ENCODE assay signal across 1 cellular context in genomic region chr11:20027546-20028014, GRCh38.
TF ChIP-seq lines count a peak whose summit lies in the region.

No MANE protein-coding gene starts in this region.

TF ChIP-seq in H1, 55 proteins besides CTCF, POLR2A, EP300 and RAD21:
- TF ChIP-seq KDM1A (IDR thresholded peaks at IDR 0.05; ENCODE audit: borderline replicate concordance, low read length) (no peak), RXRA (IDR thresholded peaks at IDR 0.05; ENCODE audit: insufficient read depth, low read depth, low read length) (no peak), EZH2 (IDR thresholded peaks at IDR 0.05; ENCODE audit: low read depth, low read length, severe bottlenecking) (no peak), SP2 (IDR thresholded peaks at IDR 0.05; ENCODE audit: low read length) (no peak), KDM4A (IDR thresholded peaks at IDR 0.05; ENCODE audit: low read depth, low read length, severe bottlenecking) (no peak), RFX5 (IDR thresholded peaks at IDR 0.05; ENCODE audit: borderline replicate concordance, low read depth, low read length) (no peak), JUN (IDR thresholded peaks at IDR 0.05; ENCODE audit: low read depth, low read length) (no peak; the same call in 1 of the 2 replicates), TBP (IDR thresholded peaks at IDR 0.05; ENCODE audit: low read depth, low read length) (no peak), SIRT6 (IDR thresholded peaks at IDR 0.05; ENCODE audit: low read length) (no peak), GTF2F1 (IDR thresholded peaks at IDR 0.05; ENCODE audit: borderline replicate concordance, low read depth, low read length) (no peak), GABPA (IDR thresholded peaks at IDR 0.05; ENCODE audit: borderline replicate concordance, insufficient read depth, low read length) (no peak), HDAC2 (IDR thresholded peaks at IDR 0.05; ENCODE audit: borderline replicate concordance in 1 of 2, low read depth in 2 of 2, low read length in 2 of 2) (no peak), TEAD4 (IDR thresholded peaks at IDR 0.05; ENCODE audit: low read depth, low read length) (no peak), TAF7 (optimal IDR thresholded peaks at IDR 0.05; ENCODE audit: borderline replicate concordance, low read depth, low read length) (no peak), POLR2AphosphoS5 (IDR thresholded peaks at IDR 0.05; ENCODE audit: low read depth, low read length) (no peak; the same call in 1 of the 2 replicates), CEBPB (IDR thresholded peaks at IDR 0.05; ENCODE audit: low read depth, low read length) (no peak), BRCA1 (IDR thresholded peaks at IDR 0.05; ENCODE audit: low read depth, low read length) (no peak), PHF8 (conservative IDR thresholded peaks at IDR 0.05; ENCODE audit: low read depth, low read length) (no peak)
TF ChIP-seq in H1: peak in this region for 0.
